ENCODE assay signal across 19 cellular contexts in the genomic region with DNA sequence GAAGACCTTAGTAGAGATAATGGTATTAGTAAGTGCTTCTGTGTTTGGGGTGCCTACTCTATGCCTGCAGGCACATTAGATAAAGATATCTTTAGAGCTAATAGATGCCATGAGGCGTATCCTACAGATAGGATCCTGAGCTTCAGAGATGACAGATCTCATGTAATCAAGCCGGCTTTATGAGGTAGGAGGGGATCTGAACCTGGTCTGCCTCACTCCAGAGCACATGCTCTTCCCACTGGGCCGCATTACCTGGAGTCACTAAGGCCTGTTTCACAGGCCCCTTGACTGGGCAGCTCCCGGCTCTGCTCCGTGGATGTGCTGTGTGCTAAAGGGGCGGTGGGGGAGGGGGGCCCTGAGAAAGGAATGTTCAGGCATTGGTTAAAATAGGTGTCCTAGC.
"Had no signal": no experiment of that assay in that cellular context is flagged by ENCODE, and none has a peak within 500 bp of the region (broad histone marks: within the 10 kb centered on the region; RNA-seq: fewer than 3 reads in every experiment).

No MANE protein-coding gene starts in this region.

- H3K9me3 ChIP-seq: breast epithelium, SJSA1 had no signal

- H3K27ac ChIP-seq: breast epithelium, SJSA1, VCaP had no signal

- ATAC-seq: activated CD4-positive, alpha-beta T cell treated with anti-CD3 and anti-CD28 coated beads for 36 hours; PC-3; T-cell had no signal

- DNase-seq: activated CD4-positive, alpha-beta memory T cell treated with anti-CD3 and anti-CD28 coated beads, Interleukin-2, amount 10 ng/mL, durations not matched to agents 7 days and 5 days; activated CD4-positive, alpha-beta T cell treated with anti-CD3 and anti-CD28 coated beads for 36 hours; activated CD4-positive, alpha-beta T cell treated with anti-CD3 and anti-CD28 coated beads, Interleukin-2, amount 50 U/mL, for 1 hour; activated CD4-positive, CD25-positive, alpha-beta regulatory T cell; activated effector memory CD4-positive, alpha-beta T cell treated with Interleukin-2 at 50 U/mL for 16 hours; activated naive CD4-positive, alpha-beta T cell; aorta; KG1; NCI-H1048; NCI-H526; NCI-H774; PC-3; SHP77; T-cell had no signal

- H3K4me3 Mint-ChIP-seq: activated CD4-positive, alpha-beta memory T cell treated with anti-CD3 and anti-CD28 coated beads, Interleukin-2, amount 10 ng/mL, durations not matched to agents 7 days and 5 days; activated CD4-positive, alpha-beta T cell treated with anti-CD3 and anti-CD28 coated beads for 36 hours; activated naive CD4-positive, alpha-beta T cell treated with anti-CD3 and anti-CD28 coated beads, Interleukin-2, amount 50 U/mL, for 24 hours; IgD-negative memory B cell; T-cell had no signal

- H3K4me3 ChIP-seq: breast epithelium, SJSA1 had no signal

- H3K27me3 Mint-ChIP-seq: activated CD4-positive, alpha-beta memory T cell treated with anti-CD3 and anti-CD28 coated beads, Interleukin-2, amount 10 ng/mL, durations not matched to agents 7 days and 5 days; activated naive CD4-positive, alpha-beta T cell treated with anti-CD3 and anti-CD28 coated beads, Interleukin-2, amount 50 U/mL, for 24 hours; IgD-negative memory B cell had no signal

- H3K27ac Mint-ChIP-seq: activated CD4-positive, alpha-beta memory T cell treated with anti-CD3 and anti-CD28 coated beads, Interleukin-2, amount 10 ng/mL, durations not matched to agents 7 days and 5 days; activated CD4-positive, alpha-beta T cell treated with anti-CD3 and anti-CD28 coated beads for 36 hours; activated naive CD4-positive, alpha-beta T cell treated with anti-CD3 and anti-CD28 coated beads, Interleukin-2, amount 50 U/mL, for 24 hours; IgD-negative memory B cell; T-cell had no signal

- H3K36me3 Mint-ChIP-seq: activated naive CD4-positive, alpha-beta T cell treated with anti-CD3 and anti-CD28 coated beads, Interleukin-2, amount 50 U/mL, for 24 hours; T-cell had no signal

- H3K27me3 ChIP-seq: breast epithelium, SJSA1 had no signal

- H3K36me3 ChIP-seq: breast epithelium, SJSA1 had no signal
